6 cellular contexts compared by ENCODE assay signal in genomic region chr17:41350381-41350878, GRCh38. TPM values are rescaled to one million over a fixed set of nuclear protein-coding genes. Genes with fewer than 3 reads are reported as not detected.
"Had no signal": no experiment of that assay in that cellular context is flagged by ENCODE, and none has a peak within 500 bp of the region (broad histone marks: within the 10 kb centered on the region; RNA-seq: fewer than 3 reads in every experiment).

Gene KRT33A, minus strand, starts transcription at chr17:41350828. Its CDS starts 61 bp downstream, at chr17:41350767.

RNA-seq across cellular contexts. Expression of gene KRT33A, which starts in this region (rescaled TPM):
- total RNA-seq: HepG2, HT-29, HT1080, IMR-90, K562 had no signal
- polyA plus RNA-seq: HepG2, IgD-negative memory B cell, IMR-90, K562 had no signal
